In genomic region chr11:118889796-118890195, GRCh38 we compare ENCODE assay signal across 1 cellular context.
TF ChIP-seq lines count a peak whose summit lies in the region.

No MANE protein-coding gene starts in this region.

TF ChIP-seq in SK-N-SH treated with all-trans-retinoic acid at 6 μM for 48 hours, 23 proteins besides CTCF, POLR2A, EP300 and RAD21 (continued from another document):
- no peak for TF ChIP-seq POU6F1 (CRISPR knock-in tag; IDR thresholded peaks at IDR 0.05; ENCODE audit: borderline replicate concordance, low read depth)
- no peak for TF ChIP-seq PATZ1 (CRISPR knock-in tag; IDR thresholded peaks at IDR 0.05; ENCODE audit: borderline replicate concordance)
- no peak for TF ChIP-seq ZNF70 (CRISPR knock-in tag; IDR thresholded peaks at IDR 0.05)
- no peak for TF ChIP-seq ZNF8 (CRISPR knock-in tag; IDR thresholded peaks at IDR 0.05)
- no peak for TF ChIP-seq PPARA (CRISPR knock-in tag; IDR thresholded peaks at IDR 0.05; ENCODE audit: borderline replicate concordance)
- no peak for TF ChIP-seq TSHZ2 (CRISPR knock-in tag; IDR thresholded peaks at IDR 0.05)
- no peak for TF ChIP-seq ZFP3 (CRISPR knock-in tag; IDR thresholded peaks at IDR 0.05)
- TF ChIP-seq TOX (CRISPR knock-in tag; IDR thresholded peaks at IDR 0.05; ENCODE audit: borderline replicate concordance): no peak
- TF ChIP-seq ZC3H10 (CRISPR knock-in tag; IDR thresholded peaks at IDR 0.05): no peak
